8 cellular contexts compared by ENCODE assay signal in genomic region chr20:9617940-9618339, GRCh38.
A peak's percentile ranks its signal among the peaks of the same experiment; 100 is the strongest.
DNase-seq lines count a peak whose midpoint lies in the region; ATAC-seq and TF ChIP-seq lines count a peak whose summit lies in the region.

No MANE protein-coding gene starts in this region.

- H3K36me3 ChIP-seq in RWPE2 (ENCODE audit: low read depth) (no peaks in the 10 kb centered on the region), left ventricle myocardium inferior (no peaks in the 10 kb centered on the region)

- peak; percentile 16 for DNase-seq in EH (ENCODE audit: low read depth)
- peak; percentile 11 for DNase-seq in NCI-H1092 (lab: John Stamatoyannopoulos, UW)
- DNase-seq in RWPE2 (ENCODE audit: low spot score) = no peak
- DNase-seq in left ventricle myocardium inferior = no peak
- no peak for DNase-seq in stimulated activated CD8-positive, alpha-beta memory T cell treated with anti-CD3 and anti-CD28 coated beads, Interleukin-4, amount 100 ng/mL, for 48 hours
- no peak for DNase-seq in 8988T
- no peak for DNase-seq in UCSD-AML1 (lab: John Stamatoyannopoulos, UW; ENCODE audit: unreplicated experiment)

- peak; percentile 37 for TF ChIP-seq CTCF in RWPE2 (IDR thresholded peaks at IDR 0.05; ENCODE audit: poor library complexity, severe bottlenecking)
- peak; percentile 13 for TF ChIP-seq CTCF in left ventricle myocardium inferior (IDR thresholded peaks at IDR 0.05; ENCODE audit: borderline replicate concordance)

- H3K4me3 ChIP-seq in RWPE2 (ENCODE audit: severe bottlenecking) (no peak overlapping the region), left ventricle myocardium inferior (no peak overlapping the region)

- no peak overlapping the region for H3K27ac ChIP-seq in RWPE2 (ENCODE audit: poor library complexity, severe bottlenecking)
- no peak overlapping the region for H3K27ac ChIP-seq in left ventricle myocardium inferior (replicated peaks)

- intact Hi-C loops in left ventricle myocardium inferior (cut with micrococcal nuclease) = loop anchor here (5.0 to 10.0 kb wide), 2 partner anchors 474 to 1927 kb away; no protein-coding TSS in a partner anchor

- no peaks in the 10 kb centered on the region for H3K9me3 ChIP-seq in RWPE2 (ENCODE audit: severe bottlenecking)
- H3K9me3 ChIP-seq in left ventricle myocardium inferior (replicated peaks) = peaks cover 3% of the 10 kb centered on the region

- peak; percentile 77 for ATAC-seq in RWPE2 (ENCODE audit: low read depth)
- no peak for ATAC-seq in GM21717 (IDR thresholded peaks at IDR 0.05; ENCODE audit: unreplicated experiment)

- H3K27me3 ChIP-seq in RWPE2 (ENCODE audit: insufficient read depth, poor library complexity, severe bottlenecking) (no peaks in the 10 kb centered on the region), left ventricle myocardium inferior (ENCODE audit: low read depth) (peaks cover 57% of the 10 kb centered on the region)

- H3K4me1 ChIP-seq in RWPE2 (ENCODE audit: insufficient read depth, poor library complexity, severe bottlenecking) (no peaks in the 10 kb centered on the region), left ventricle myocardium inferior (no peaks in the 10 kb centered on the region)

Comparison
In these comparisons a context has a peak if more than half of its experiments do, and no peak if none do; other contexts are left out.
1. DNase-seq: peak in EH (single experiment) and NCI-H1092 (single experiment); none in RWPE2 (single experiment), left ventricle myocardium inferior (single experiment), stimulated activated CD8-positive, alpha-beta memory T cell treated with anti-CD3 and anti-CD28 coated beads, Interleukin-4, amount 100 ng/mL, for 48 hours (single experiment), 8988T (single experiment) and UCSD-AML1 (single experiment).